24 cellular contexts compared by ENCODE assay signal in genomic region chr6:112141707-112142106, GRCh38.
"Had no signal": no experiment of that assay in that cellular context is flagged by ENCODE, and none has a peak within 500 bp of the region (broad histone marks: within the 10 kb centered on the region; RNA-seq: fewer than 3 reads in every experiment).

No MANE protein-coding gene starts in this region.

- H3K27ac ChIP-seq: colonic mucosa, hepatocyte, ovary, right atrium auricular region, sigmoid colon, skin epidermis, stomach, suprapubic skin, thyroid gland had no signal

- H3K4me2 ChIP-seq: hepatocyte had no signal

- H3K27me3 Mint-ChIP-seq: type B pancreatic cell had no signal

- ATAC-seq: left colon, left ventricle myocardium superior had no signal

- H3K4me1 ChIP-seq: colonic mucosa, right atrium auricular region, sigmoid colon, stomach, suprapubic skin, thyroid gland had no signal

- H3K36me3 ChIP-seq: colonic mucosa, ovary had no signal

- H3K9me3 Mint-ChIP-seq: naive B cell, nephron, type B pancreatic cell had no signal

- H3K4me3 ChIP-seq: colonic mucosa, hepatocyte, ovary, right atrium auricular region, sigmoid colon, skin epidermis, stomach, suprapubic skin, thyroid gland had no signal

- H3K79me2 ChIP-seq: hepatocyte had no signal

- FAIRE-seq: endothelial cell of umbilical vein, urothelium cell line had no signal

- H3K36me3 Mint-ChIP-seq: naive B cell, type B pancreatic cell had no signal

- DNase-seq: colonic mucosa; dermis blood vessel endothelial cell; erythroblast; foreskin melanocyte; head of caudate nucleus; left colon; left ventricle myocardium superior; mesendoderm; naive B cell; ovary; sigmoid colon; stimulated activated CD4-positive, alpha-beta T cell treated with anti-CD3 and anti-CD28 coated beads, Interleukin-2, amount 100 ng/mL, for 24 hours; stimulated activated CD4-positive, alpha-beta T cell treated with anti-CD3 and anti-CD28 coated beads, Interleukin-4, amount 100 ng/mL, for 4 hours; stimulated activated naive CD4-positive, alpha-beta T cell; stomach; thyroid gland had no signal

- H2AFZ ChIP-seq: hepatocyte had no signal

- H3K27ac Mint-ChIP-seq: nephron, type B pancreatic cell had no signal

- H3K9me3 ChIP-seq: colonic mucosa, ovary, right atrium auricular region, sigmoid colon, stomach, suprapubic skin, thyroid gland had no signal

- H3K4me1 Mint-ChIP-seq: naive B cell, nephron had no signal

- H3K4me3 Mint-ChIP-seq: naive B cell, nephron, type B pancreatic cell had no signal

- H3K27me3 ChIP-seq: colonic mucosa, ovary, right atrium auricular region, sigmoid colon, stomach, suprapubic skin, thyroid gland had no signal
